In the genomic region with DNA sequence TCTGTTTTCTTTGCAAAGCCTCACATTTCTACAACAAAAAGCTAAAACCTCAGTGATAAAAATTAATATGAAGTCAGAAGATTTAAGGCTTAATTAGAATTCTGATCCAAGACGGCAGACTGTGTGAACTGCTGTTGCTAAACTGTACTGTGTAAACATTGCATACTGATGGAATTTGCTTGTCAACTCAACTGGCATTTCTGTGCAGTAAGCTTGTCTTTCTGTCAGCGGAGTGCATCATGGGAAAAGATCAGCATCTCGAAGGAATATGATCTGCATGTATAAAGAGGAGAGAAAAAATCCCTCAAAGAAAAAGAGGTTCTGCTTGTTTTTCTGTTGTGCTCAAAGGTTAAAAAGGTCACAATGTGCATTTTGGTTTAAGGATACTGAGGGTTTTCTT, we compare ENCODE assay signal across 20 cellular contexts.
"Had no signal": no experiment of that assay in that cellular context is flagged by ENCODE, and none has a peak within 500 bp of the region (broad histone marks: within the 10 kb centered on the region; RNA-seq: fewer than 3 reads in every experiment).

No MANE protein-coding gene starts in this region.

- H3K27ac ChIP-seq: colonic mucosa, dorsolateral prefrontal cortex, epithelial cell of prostate, esophagus muscularis mucosa, gastroesophageal sphincter, neutrophil, psoas muscle, skin epidermis had no signal

- H3K4me1 ChIP-seq: colonic mucosa, esophagus muscularis mucosa, gastroesophageal sphincter, psoas muscle had no signal

- DNase-seq: colonic mucosa; dorsolateral prefrontal cortex; effector CD8-positive, alpha-beta T cell; foreskin fibroblast; glutamatergic neuron; immature natural killer cell; kidney; left cardiac atrium; left ventricle myocardium superior; naive thymus-derived CD4-positive, alpha-beta T cell; nephron progenitor cell; psoas muscle; stimulated activated naive CD4-positive, alpha-beta T cell treated with Interleukin-2 at 50 U/mL for 16 hours had no signal

- H3K9me3 ChIP-seq: colonic mucosa, esophagus muscularis mucosa, gastroesophageal sphincter, neutrophil, psoas muscle had no signal

- H3K4me3 ChIP-seq: colonic mucosa, dorsolateral prefrontal cortex, esophagus muscularis mucosa, gastroesophageal sphincter, psoas muscle, skin epidermis had no signal

- FAIRE-seq: urothelium cell line had no signal

- H3K27me3 ChIP-seq: colonic mucosa, esophagus muscularis mucosa, gastroesophageal sphincter, neutrophil had no signal

- H3K36me3 ChIP-seq: colonic mucosa, esophagus muscularis mucosa, gastroesophageal sphincter, neutrophil had no signal

- ATAC-seq: gastroesophageal sphincter; left cardiac atrium; left ventricle myocardium superior; naive thymus-derived CD4-positive, alpha-beta T cell; psoas muscle; sciatic nerve had no signal
